Comparison of ENCODE assay signal across 8 cellular contexts in the genomic region with DNA sequence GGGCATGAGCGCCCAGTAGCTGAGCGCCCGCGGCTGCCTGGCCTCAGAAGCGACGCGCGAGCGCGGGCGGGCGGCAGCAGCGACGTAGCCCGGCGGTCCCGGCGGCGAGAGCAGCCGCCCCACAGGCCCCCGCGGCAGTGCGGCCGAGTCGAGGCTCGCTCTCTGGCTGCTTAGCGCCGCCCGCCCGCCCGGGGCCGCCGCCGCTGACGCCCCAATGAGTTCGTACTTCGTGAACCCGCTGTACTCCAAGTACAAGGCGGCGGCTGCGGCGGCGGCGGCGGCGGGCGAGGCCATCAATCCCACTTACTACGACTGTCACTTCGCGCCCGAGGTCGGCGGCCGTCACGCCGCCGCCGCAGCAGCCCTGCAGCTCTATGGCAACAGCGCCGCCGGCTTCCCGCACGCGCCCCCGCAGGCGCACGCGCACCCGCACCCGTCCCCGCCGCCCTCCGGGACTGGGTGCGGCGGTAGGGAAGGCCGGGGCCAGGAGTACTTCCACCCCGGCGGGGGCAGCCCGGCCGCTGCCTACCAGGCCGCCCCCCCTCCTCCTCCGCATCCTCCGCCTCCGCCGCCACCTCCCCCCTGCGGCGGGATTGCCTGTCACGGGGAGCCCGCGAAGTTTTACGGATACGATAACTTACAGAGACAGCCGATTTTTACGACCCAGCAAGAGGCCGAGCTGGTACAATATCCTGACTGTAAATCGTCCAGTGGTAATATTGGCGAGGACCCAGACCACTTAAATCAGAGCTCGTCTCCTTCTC. TPM values are rescaled to one million over a fixed set of nuclear protein-coding genes. Genes with fewer than 3 reads are reported as not detected.
DNase-seq lines count a peak whose midpoint lies in the region; ATAC-seq, FAIRE-seq and TF ChIP-seq lines count a peak whose summit lies in the region.

No MANE protein-coding gene starts in this region.

- peak overlapping the region; percentile 69 to 84 (median 75) for H3K4me3 Mint-ChIP-seq in CD4-positive, CD25-positive, alpha-beta regulatory T cell
- peak overlapping the region; percentile 17 for H3K4me3 Mint-ChIP-seq in astrocyte (ENCODE audit: unreplicated experiment)

- H3K79me2 ChIP-seq in astrocyte (ENCODE audit: insufficient read depth, low read length) (no peaks in the 10 kb centered on the region), mesendoderm (ENCODE audit: control insufficient read depth, insufficient read depth, low read length) (no peaks in the 10 kb centered on the region)

- peaks cover 88% of the 10 kb centered on the region for H3K27me3 Mint-ChIP-seq in CD4-positive, CD25-positive, alpha-beta regulatory T cell
- H3K27me3 Mint-ChIP-seq in astrocyte (ENCODE audit: low read depth, unreplicated experiment), result peaks cover 83% of the 10 kb centered on the region

- WGBS in mesendoderm (ENCODE audit: extremely low coverage, insufficient coverage, low lambda C conversion rate), result no CpG with 5 or more reads among the region's 98 CpGs
- 1% methylated on average over 98 of the region's 98 CpGs for WGBS in urinary bladder

- peaks cover 64% of the 10 kb centered on the region for H3K27me3 ChIP-seq in CD4-positive, CD25-positive, alpha-beta regulatory T cell (ENCODE audit: control insufficient read depth, insufficient read depth, low read length)
- H3K27me3 ChIP-seq in astrocyte (ENCODE audit: insufficient read depth, low read length), result peaks cover 90% of the 10 kb centered on the region
- H3K27me3 ChIP-seq in mesendoderm (ENCODE audit: insufficient read depth, low read length, poor library complexity), result peaks cover 81% of the 10 kb centered on the region

- peaks cover 39% of the 10 kb centered on the region for H3K4me1 ChIP-seq in CD4-positive, CD25-positive, alpha-beta regulatory T cell (ENCODE audit: control insufficient read depth, insufficient read depth, low read length, poor library complexity, severe bottlenecking)
- H3K4me1 ChIP-seq in astrocyte (ENCODE audit: insufficient read depth, low read length), result no peaks in the 10 kb centered on the region
- no peaks in the 10 kb centered on the region for H3K4me1 ChIP-seq in mesendoderm (ENCODE audit: control insufficient read depth, low read depth, low read length)
- peaks cover 6% of the 10 kb centered on the region for H3K4me1 ChIP-seq in urinary bladder (ENCODE audit: insufficient read depth)

- H3K27ac Mint-ChIP-seq in CD4-positive, CD25-positive, alpha-beta regulatory T cell, result peak overlapping the region in 1 of 3 donors; percentile 18
- peak overlapping the region; percentile 68 for H3K27ac Mint-ChIP-seq in astrocyte (ENCODE audit: unreplicated experiment)

- no peaks in the 10 kb centered on the region for H3K36me3 ChIP-seq in CD4-positive, CD25-positive, alpha-beta regulatory T cell (ENCODE audit: control insufficient read depth, insufficient read depth, low read length)
- H3K36me3 ChIP-seq in astrocyte (ENCODE audit: insufficient read depth, low read length) (no peaks in the 10 kb centered on the region), mesendoderm (ENCODE audit: control insufficient read depth, insufficient read depth, low read length) (no peaks in the 10 kb centered on the region), urinary bladder (ENCODE audit: insufficient read depth) (no peaks in the 10 kb centered on the region)

- H3K4me1 Mint-ChIP-seq in CD4-positive, CD25-positive, alpha-beta regulatory T cell, result peaks cover 11 to 43% (median 24%) of the 10 kb centered on the region in 4 donors
- peaks cover 3% of the 10 kb centered on the region for H3K4me1 Mint-ChIP-seq in astrocyte (ENCODE audit: low read depth, unreplicated experiment)

- no peak overlapping the region for H3K23ac ChIP-seq in mesendoderm (ENCODE audit: low read length)

- peaks cover 0 to 23% (median 2%) of the 10 kb centered on the region in 7 donors for H3K9me3 Mint-ChIP-seq in CD4-positive, CD25-positive, alpha-beta regulatory T cell
- H3K9me3 Mint-ChIP-seq in astrocyte (ENCODE audit: unreplicated experiment), result peaks cover 22% of the 10 kb centered on the region

- no peak overlapping the region for H2AFZ ChIP-seq in astrocyte (ENCODE audit: low read depth, low read length)

- no peak overlapping the region for H3K27ac ChIP-seq in CD4-positive, CD25-positive, alpha-beta regulatory T cell (ENCODE audit: insufficient read depth, low read length, poor library complexity, severe bottlenecking)
- no peak overlapping the region for H3K27ac ChIP-seq in astrocyte (ENCODE audit: low read depth, low read length)
- H3K27ac ChIP-seq in mesendoderm (ENCODE audit: low read depth, low read length), result no peak overlapping the region
- peak overlapping the region; percentile 79 for H3K27ac ChIP-seq in urinary bladder (ENCODE audit: low read depth)

- H4K8ac ChIP-seq in mesendoderm (ENCODE audit: low read depth, low read length), result no peak overlapping the region

- H3K4ac ChIP-seq in mesendoderm (ENCODE audit: low read depth, low read length), result no peak overlapping the region

- H3K18ac ChIP-seq in mesendoderm (ENCODE audit: low read length), result no peak overlapping the region

- no peaks in the 10 kb centered on the region for H3K79me1 ChIP-seq in mesendoderm (ENCODE audit: low read length)

- no peak overlapping the region for H2BK5ac ChIP-seq in mesendoderm (ENCODE audit: low read length)

- TF ChIP-seq CTCF in astrocyte (IDR thresholded peaks at IDR 0.05; ENCODE audit: insufficient read depth, low read depth, low read length), result no peak

- DNase-seq in CD4-positive, CD25-positive, alpha-beta regulatory T cell, result peak in 1 of 3 donors; percentile 10
- peak; percentile 62 for DNase-seq in LoVo (ENCODE audit: low spot score)
- no peak for DNase-seq in astrocyte (ENCODE audit: low read depth)
- no peak for DNase-seq in mesendoderm
- DNase-seq in NCI-H446 treated with DMSO at 0.1 percent for 48 hours (lab: John Stamatoyannopoulos, UW), result no peak
- DNase-seq in epidermal melanocyte (ENCODE audit: insufficient read length, low spot score), result no peak
- DNase-seq in RPMI8226, result no peak

- peak overlapping the region; percentile 30 for H3K4me3 ChIP-seq in CD4-positive, CD25-positive, alpha-beta regulatory T cell (ENCODE audit: low read depth, low read length)
- H3K4me3 ChIP-seq in astrocyte (ENCODE audit: insufficient read depth, low read depth, low read length) (no peak overlapping the region), mesendoderm (ENCODE audit: low read length) (no peak overlapping the region), urinary bladder (ENCODE audit: low read depth, low read length) (peak overlapping the region; percentile 59)

- no peak overlapping the region for H3K56ac ChIP-seq in mesendoderm (ENCODE audit: low read length)

- FAIRE-seq in astrocyte (lab: Jason Lieb, UNC), result no peak

- H3K4me2 ChIP-seq in astrocyte (ENCODE audit: low read length) (peak overlapping the region; percentile 72), mesendoderm (ENCODE audit: low read length) (peak overlapping the region; percentile 27)

- no peaks in the 10 kb centered on the region for H3K36me3 Mint-ChIP-seq in CD4-positive, CD25-positive, alpha-beta regulatory T cell
- H3K36me3 Mint-ChIP-seq in astrocyte (ENCODE audit: low read depth, unreplicated experiment), result no peaks in the 10 kb centered on the region

- H4K20me1 ChIP-seq in astrocyte (ENCODE audit: insufficient read depth, low read length), result no peaks in the 10 kb centered on the region

- no peak overlapping the region for H2BK15ac ChIP-seq in mesendoderm (replicated peaks; ENCODE audit: low read depth)

- ATAC-seq in CD4-positive, CD25-positive, alpha-beta regulatory T cell (ENCODE audit: low read depth in 2 of 2), result peak in 1 of 2 donors; percentile 23

- H2BK120ac ChIP-seq in mesendoderm (ENCODE audit: low read depth, low read length), result no peak overlapping the region

- H3K9me3 ChIP-seq in CD4-positive, CD25-positive, alpha-beta regulatory T cell (ENCODE audit: control insufficient read depth in 2 of 2, low read length in 2 of 2), result peaks cover 6 to 16% of the 10 kb centered on the region in 2 experiments
- no peaks in the 10 kb centered on the region for H3K9me3 ChIP-seq in astrocyte (ENCODE audit: insufficient read depth, low read depth, low read length)

- H2AK5ac ChIP-seq in mesendoderm (ENCODE audit: low read length), result no peak overlapping the region

- no peak overlapping the region for H3K9ac ChIP-seq in astrocyte (ENCODE audit: low read length)
- no peak overlapping the region for H3K9ac ChIP-seq in mesendoderm (ENCODE audit: low read length)

- H4K5ac ChIP-seq in mesendoderm (ENCODE audit: low read length), result no peak overlapping the region

RNA-seq across cellular contexts. Expression of a gene that starts 0.8 kb away (rescaled TPM):
- total RNA-seq in CD4-positive, CD25-positive, alpha-beta regulatory T cell, result not detected
- polyA plus RNA-seq in CD4-positive, CD25-positive, alpha-beta regulatory T cell, result not detected
- not detected in 2 replicates for total RNA-seq in astrocyte
- not detected for polyA plus RNA-seq in mesendoderm (2013, experiment 1 of 2)
- not detected for polyA plus RNA-seq in mesendoderm (2013, experiment 2 of 2)
- total RNA-seq in urinary bladder, result 12.3 TPM
- polyA plus RNA-seq in urinary bladder, result 7.0 TPM

RNA-seq across cellular contexts. Expression of a gene that starts 7.8 kb away (rescaled TPM):
- not detected for total RNA-seq in CD4-positive, CD25-positive, alpha-beta regulatory T cell
- not detected for polyA plus RNA-seq in CD4-positive, CD25-positive, alpha-beta regulatory T cell
- total RNA-seq in astrocyte (not detected in 2 replicates), urinary bladder (2.9 TPM)
- polyA plus RNA-seq in mesendoderm (2013, experiment 1 of 2), result not detected
- not detected for polyA plus RNA-seq in mesendoderm (2013, experiment 2 of 2)
- polyA plus RNA-seq in urinary bladder, result 5.6 TPM

RNA-seq across cellular contexts. Expression of a gene that starts 13.8 kb away (rescaled TPM):
- total RNA-seq in CD4-positive, CD25-positive, alpha-beta regulatory T cell, result not detected
- polyA plus RNA-seq in CD4-positive, CD25-positive, alpha-beta regulatory T cell, result not detected
- total RNA-seq in astrocyte, result not detected in 2 replicates
- polyA plus RNA-seq in mesendoderm (2013, experiment 1 of 2), result not detected
- not detected for polyA plus RNA-seq in mesendoderm (2013, experiment 2 of 2)
- 14.1 TPM for total RNA-seq in urinary bladder
- polyA plus RNA-seq in urinary bladder, result 4.1 TPM

RNA-seq across cellular contexts. Expression of a gene that starts 21.0 kb away (rescaled TPM):
- not detected for total RNA-seq in CD4-positive, CD25-positive, alpha-beta regulatory T cell
- not detected for polyA plus RNA-seq in CD4-positive, CD25-positive, alpha-beta regulatory T cell
- total RNA-seq in astrocyte, result not detected in 2 replicates
- not detected for polyA plus RNA-seq in mesendoderm (2013, experiment 1 of 2)
- not detected for polyA plus RNA-seq in mesendoderm (2013, experiment 2 of 2)
- 4.0 TPM for total RNA-seq in urinary bladder
- polyA plus RNA-seq in urinary bladder, result 2.0 TPM

RNA-seq across cellular contexts. Expression of a gene that starts 23.3 kb away (rescaled TPM):
- not detected for total RNA-seq in CD4-positive, CD25-positive, alpha-beta regulatory T cell
- not detected for polyA plus RNA-seq in CD4-positive, CD25-positive, alpha-beta regulatory T cell
- total RNA-seq in astrocyte (not detected in 2 replicates), urinary bladder (6.0 TPM)
- polyA plus RNA-seq in mesendoderm (2013, experiment 1 of 2), result 0.08 TPM
- polyA plus RNA-seq in mesendoderm (2013, experiment 2 of 2), result 0.08 TPM
- 3.3 TPM for polyA plus RNA-seq in urinary bladder

Comparison
In these comparisons a context has a peak if more than half of its experiments do, and no peak if none do; other contexts are left out.
1. H3K4me3 ChIP-seq: peak in CD4-positive, CD25-positive, alpha-beta regulatory T cell (single experiment) and urinary bladder (single experiment); none in astrocyte (single experiment) and mesendoderm (single experiment).
2. RNA of a gene that starts 0.8 kb away (total RNA-seq): 12.3 TPM in urinary bladder (single experiment); not detected in astrocyte and not detected in CD4-positive, CD25-positive, alpha-beta regulatory T cell (single experiment); every median in the first group is over 10 times any median in the second.
3. RNA of a gene that starts 13.8 kb away (total RNA-seq): 14.1 TPM in urinary bladder (single experiment); not detected in astrocyte and not detected in CD4-positive, CD25-positive, alpha-beta regulatory T cell (single experiment); every median in the first group is over 10 times any median in the second.